ENCODE assay signal across 22 cellular contexts in genomic region chr9:223167-223566, GRCh38. TPM values are rescaled to one million over a fixed set of nuclear protein-coding genes. Genes with fewer than 3 reads are reported as not detected.
DNase-seq lines count a peak whose midpoint lies in the region; ATAC-seq and TF ChIP-seq lines count a peak whose summit lies in the region.
"Had no signal": no experiment of that assay in that cellular context is flagged by ENCODE, and none has a peak within 500 bp of the region (broad histone marks: within the 10 kb centered on the region; RNA-seq: fewer than 3 reads in every experiment).

No MANE protein-coding gene starts in this region.

- H3K9me3 ChIP-seq in esophagus muscularis mucosa (no peaks in the 10 kb centered on the region), stomach (no peaks in the 10 kb centered on the region)
- H3K9me3 ChIP-seq: gastrocnemius medialis, prostate gland, SK-N-SH, uterus had no signal

- ATAC-seq in activated CD8-positive, alpha-beta T cell treated with anti-CD3 and anti-CD28 coated beads, Interleukin-2, amount 10 ng/mL, durations not matched to agents 7 days and 5 days = no peak
- ATAC-seq in activated CD8-positive, alpha-beta T cell treated with anti-CD3 and anti-CD28 coated beads for 36 hours = no peak
- ATAC-seq in stimulated activated naive B cell treated with anti-CD40 and anti-IgM and Interleukin-4, amounts not matched to agents 10 μg/mL and 1 μg/mL and 100 μg/mL, for 72 hours (replicated peaks) = no peak
- ATAC-seq in GM19452 (IDR thresholded peaks at IDR 0.05; ENCODE audit: unreplicated experiment) = no peak
- ATAC-seq: gastrocnemius medialis; naive thymus-derived CD8-positive, alpha-beta T cell; PC-3; stimulated activated naive CD8-positive, alpha-beta T cell treated with anti-CD3 and anti-CD28 coated beads, Interleukin-15, Interleukin-2, amounts not matched to agents 100 U/mL and 50 U/mL, for 24 hours had no signal

- no peak for TF ChIP-seq CTCF in activated CD8-positive, alpha-beta T cell treated with anti-CD3 and anti-CD28 coated beads for 36 hours (IDR thresholded peaks at IDR 0.05)
- TF ChIP-seq CTCF in NB4 (IDR thresholded peaks at IDR 0.05; ENCODE audit: low read depth, low read length) (no peak), esophagus muscularis mucosa (IDR thresholded peaks at IDR 0.05) (no peak), stomach (IDR thresholded peaks at IDR 0.05) (no peak)

- peaks cover 46% of the 10 kb centered on the region for H3K36me3 Mint-ChIP-seq in activated CD8-positive, alpha-beta T cell treated with anti-CD3 and anti-CD28 coated beads, Interleukin-2, amount 10 ng/mL, durations not matched to agents 7 days and 5 days (ENCODE audit: low read depth)
- H3K36me3 Mint-ChIP-seq in activated CD8-positive, alpha-beta T cell treated with anti-CD3 and anti-CD28 coated beads for 36 hours (ENCODE audit: low read depth) = no peaks in the 10 kb centered on the region
- peaks cover 0 to 7% of the 10 kb centered on the region in 2 donors for H3K36me3 Mint-ChIP-seq in stimulated activated naive B cell treated with anti-CD40 and anti-IgM and Interleukin-4, amounts not matched to agents 10 μg/mL and 1 μg/mL and 100 μg/mL, for 72 hours
- H3K36me3 Mint-ChIP-seq: naive thymus-derived CD8-positive, alpha-beta T cell had no signal

- TF ChIP-seq POLR2A in NB4 (IDR thresholded peaks at IDR 0.05; ENCODE audit: extremely low read depth, insufficient read length) (no peak), esophagus muscularis mucosa (IDR thresholded peaks at IDR 0.05; ENCODE audit: low read depth) (no peak), stomach (IDR thresholded peaks at IDR 0.05) (no peak)

- H3K36me3 ChIP-seq in esophagus muscularis mucosa = no peaks in the 10 kb centered on the region
- H3K36me3 ChIP-seq in stomach = no peaks in the 10 kb centered on the region
- H3K36me3 ChIP-seq: gastrocnemius medialis, prostate gland, uterus had no signal

- H3K27ac ChIP-seq in esophagus muscularis mucosa (replicated peaks in 1 of 4) (peak overlapping the region; percentile 24 to 91 (median 90)), stomach (peak overlapping the region in 1 of 5 donors; percentile 51)
- H3K27ac ChIP-seq: prostate gland, uterus had no signal

- H3K9me3 Mint-ChIP-seq in activated CD8-positive, alpha-beta T cell treated with anti-CD3 and anti-CD28 coated beads, Interleukin-2, amount 10 ng/mL, durations not matched to agents 7 days and 5 days (ENCODE audit: insufficient read depth) = peaks cover 8% of the 10 kb centered on the region
- H3K9me3 Mint-ChIP-seq in activated CD8-positive, alpha-beta T cell treated with anti-CD3 and anti-CD28 coated beads for 36 hours = no peaks in the 10 kb centered on the region
- no peaks in the 10 kb centered on the region for H3K9me3 Mint-ChIP-seq in stimulated activated naive B cell treated with anti-CD40 and anti-IgM and Interleukin-4, amounts not matched to agents 10 μg/mL and 1 μg/mL and 100 μg/mL, for 72 hours
- H3K9me3 Mint-ChIP-seq: naive thymus-derived CD8-positive, alpha-beta T cell had no signal

- H3K27ac Mint-ChIP-seq in activated CD8-positive, alpha-beta T cell treated with anti-CD3 and anti-CD28 coated beads, Interleukin-2, amount 10 ng/mL, durations not matched to agents 7 days and 5 days = peak overlapping the region; percentile 86
- no peak overlapping the region for H3K27ac Mint-ChIP-seq in activated CD8-positive, alpha-beta T cell treated with anti-CD3 and anti-CD28 coated beads for 36 hours
- peak overlapping the region; percentile 31 for H3K27ac Mint-ChIP-seq in stimulated activated naive B cell treated with anti-CD40 and anti-IgM and Interleukin-4, amounts not matched to agents 10 μg/mL and 1 μg/mL and 100 μg/mL, for 72 hours

- CTCF ChIA-PET in activated CD8-positive, alpha-beta T cell treated with anti-CD3 and anti-CD28 coated beads, Interleukin-2, amount 10 ng/mL, durations not matched to agents 7 days and 5 days (lab: Charles Lee) = interaction anchor here (1.3 to 4.1 kb wide), 2 partner anchors 14 to 49 kb away, joined by 4 to 13 read pairs; no protein-coding TSS in a partner anchor
- CTCF ChIA-PET in activated CD8-positive, alpha-beta T cell treated with anti-CD3 and anti-CD28 coated beads for 36 hours (lab: Charles Lee) = interaction anchor here (0.9 kb wide), 1 partner anchor 15 kb away, joined by 3 read pairs; no protein-coding TSS in a partner anchor

- POLR2A ChIA-PET in activated CD8-positive, alpha-beta T cell treated with anti-CD3 and anti-CD28 coated beads, Interleukin-2, amount 10 ng/mL, durations not matched to agents 7 days and 5 days (lab: Charles Lee) = interaction anchor here (0.7 to 5.1 kb wide), 4 partner anchors 8 to 49 kb away, joined by 3 to 35 read pairs (median 12); partner anchors contain the start of gene DOCK8
- POLR2A ChIA-PET in activated CD8-positive, alpha-beta T cell treated with anti-CD3 and anti-CD28 coated beads for 36 hours (lab: Charles Lee) = interaction anchor here (0.9 kb wide), 1 partner anchor 15 kb away, joined by 3 read pairs; no protein-coding TSS in a partner anchor

- TF ChIP-seq EP300 in esophagus muscularis mucosa (IDR thresholded peaks at IDR 0.05) = no peak
- no peak for TF ChIP-seq EP300 in stomach (IDR thresholded peaks at IDR 0.05)

- H3K4me1 Mint-ChIP-seq in activated CD8-positive, alpha-beta T cell treated with anti-CD3 and anti-CD28 coated beads, Interleukin-2, amount 10 ng/mL, durations not matched to agents 7 days and 5 days (ENCODE audit: low read depth) = peaks cover 51% of the 10 kb centered on the region
- H3K4me1 Mint-ChIP-seq in activated CD8-positive, alpha-beta T cell treated with anti-CD3 and anti-CD28 coated beads for 36 hours (ENCODE audit: low read depth) = peaks cover 11% of the 10 kb centered on the region
- H3K4me1 Mint-ChIP-seq in stimulated activated naive B cell treated with anti-CD40 and anti-IgM and Interleukin-4, amounts not matched to agents 10 μg/mL and 1 μg/mL and 100 μg/mL, for 72 hours = peaks cover 24 to 26% of the 10 kb centered on the region in 2 donors

- no peak overlapping the region for H3K4me3 Mint-ChIP-seq in activated CD8-positive, alpha-beta T cell treated with anti-CD3 and anti-CD28 coated beads, Interleukin-2, amount 10 ng/mL, durations not matched to agents 7 days and 5 days
- H3K4me3 Mint-ChIP-seq in activated CD8-positive, alpha-beta T cell treated with anti-CD3 and anti-CD28 coated beads for 36 hours = no peak overlapping the region
- peak overlapping the region; percentile 54 to 55 for H3K4me3 Mint-ChIP-seq in stimulated activated naive B cell treated with anti-CD40 and anti-IgM and Interleukin-4, amounts not matched to agents 10 μg/mL and 1 μg/mL and 100 μg/mL, for 72 hours

- intact Hi-C loops in activated CD8-positive, alpha-beta T cell treated with anti-CD3 and anti-CD28 coated beads for 36 hours (cut with micrococcal nuclease) = no loop called here
- intact Hi-C loops in esophagus muscularis mucosa (cut with DNase I) (no loop called here), stomach (cut with DNase I; ENCODE audit: low total_unique reads) (no loop called here)

- WGBS in esophagus muscularis mucosa = 60% methylated on average over 3 of the region's 3 CpGs
- 72 to 98% (median 86%) methylated on average over 3 of the region's 3 CpGs for WGBS in stomach, 5 donors

- H3K27me3 Mint-ChIP-seq in activated CD8-positive, alpha-beta T cell treated with anti-CD3 and anti-CD28 coated beads, Interleukin-2, amount 10 ng/mL, durations not matched to agents 7 days and 5 days (ENCODE audit: low read depth) = no peaks in the 10 kb centered on the region
- no peaks in the 10 kb centered on the region for H3K27me3 Mint-ChIP-seq in activated CD8-positive, alpha-beta T cell treated with anti-CD3 and anti-CD28 coated beads for 36 hours
- no peaks in the 10 kb centered on the region for H3K27me3 Mint-ChIP-seq in stimulated activated naive B cell treated with anti-CD40 and anti-IgM and Interleukin-4, amounts not matched to agents 10 μg/mL and 1 μg/mL and 100 μg/mL, for 72 hours

- H3K4me1 ChIP-seq in esophagus muscularis mucosa (peaks cover 0 to 79% (median 76%) of the 10 kb centered on the region in 4 donors), stomach (peaks cover 0 to 58% (median 5%) of the 10 kb centered on the region in 4 donors)
- H3K4me1 ChIP-seq: gastrocnemius medialis, prostate gland, uterus had no signal

- no peaks in the 10 kb centered on the region for H3K27me3 ChIP-seq in esophagus muscularis mucosa
- H3K27me3 ChIP-seq in stomach = no peaks in the 10 kb centered on the region
- H3K27me3 ChIP-seq: gastrocnemius medialis had no signal

- peak overlapping the region; percentile 37 for H3K4me3 ChIP-seq in NB4 (ENCODE audit: low read depth, low read length)
- no peak overlapping the region for H3K4me3 ChIP-seq in esophagus muscularis mucosa
- H3K4me3 ChIP-seq in stomach = no peak overlapping the region
- H3K4me3 ChIP-seq: gastrocnemius medialis, prostate gland, uterus had no signal

- DNase-seq in activated CD8-positive, alpha-beta T cell treated with anti-CD3 and anti-CD28 coated beads, Interleukin-2, amount 10 ng/mL, durations not matched to agents 7 days and 5 days = no peak
- DNase-seq in activated CD8-positive, alpha-beta T cell treated with anti-CD3 and anti-CD28 coated beads for 36 hours = no peak
- peak; percentile 77 for DNase-seq in NB4 (ENCODE audit: low read depth)
- no peak for DNase-seq in esophagus muscularis mucosa (ENCODE audit: extremely low spot score)
- no peak for DNase-seq in stimulated activated naive B cell treated with anti-CD40 and anti-IgM and Interleukin-4, amounts not matched to agents 10 μg/mL and 1 μg/mL and 100 μg/mL, for 72 hours
- DNase-seq in NCI-H526 treated with DMSO at 0.1 percent for 48 hours (lab: John Stamatoyannopoulos, UW) = no peak
- no peak for DNase-seq in stomach
- DNase-seq: activated gamma-delta T cell; aorta; gastrocnemius medialis; GOT3; naive thymus-derived CD8-positive, alpha-beta T cell; NCI-H187; NCI-H524; PC-3; SK-N-SH; stimulated activated naive CD8-positive, alpha-beta T cell treated with anti-CD3 and anti-CD28 coated beads, Interleukin-15, Interleukin-2, amounts not matched to agents 100 U/mL and 50 U/mL, for 24 hours; uterus had no signal

RNA-seq across cellular contexts. Expression of gene DOCK8, which starts 8.5 kb away (rescaled TPM):
- total RNA-seq in activated CD8-positive, alpha-beta T cell treated with anti-CD3 and anti-CD28 coated beads, Interleukin-2, amount 10 ng/mL, durations not matched to agents 7 days and 5 days = 100 to 1,000 TPM; 386 to 389 TPM
- total RNA-seq in activated CD8-positive, alpha-beta T cell treated with anti-CD3 and anti-CD28 coated beads for 36 hours = 100 to 1,000 TPM; 163 to 166 TPM
- 10 to 100 TPM; 45.1 to 72.8 (median 48.8) TPM for total RNA-seq in esophagus muscularis mucosa
- 100 to 1,000 TPM in 1 of 5 donors, 10 to 100 TPM in 3, 1 to 10 TPM in 1; 6.6 to 191 (median 19.7) TPM for total RNA-seq in stomach
- 1 to 10 TPM; 2.8 to 3.3 (median 2.9) TPM for polyA plus RNA-seq in stomach
- total RNA-seq: LHCN-M2 had no signal
- polyA plus RNA-seq: AG04450, SK-N-SH had no signal

RNA-seq across cellular contexts. Expression of gene ZNG1A, which starts 44.3 kb away (rescaled TPM):
- 10 to 100 TPM; 32.8 to 33.5 TPM for total RNA-seq in activated CD8-positive, alpha-beta T cell treated with anti-CD3 and anti-CD28 coated beads, Interleukin-2, amount 10 ng/mL, durations not matched to agents 7 days and 5 days
- 10 to 100 TPM; 44.5 to 47.4 TPM for total RNA-seq in activated CD8-positive, alpha-beta T cell treated with anti-CD3 and anti-CD28 coated beads for 36 hours
- total RNA-seq in esophagus muscularis mucosa (10 to 100 TPM; 26.4 to 50.7 (median 34.1) TPM), stomach (10 to 100 TPM in 4 of 5 donors, 1 to 10 TPM in 1; 9.3 to 59.7 (median 28.1) TPM)
- 10 to 100 TPM; 29.4 to 43.8 (median 34.7) TPM for polyA plus RNA-seq in stomach

Comparison
In these comparisons a context has a peak if more than half of its experiments do, and no peak if none do; other contexts are left out.
1. H3K4me3 Mint-ChIP-seq: peak in stimulated activated naive B cell treated with anti-CD40 and anti-IgM and Interleukin-4, amounts not matched to agents 10 μg/mL and 1 μg/mL and 100 μg/mL, for 72 hours (2 of 2); none in activated CD8-positive, alpha-beta T cell treated with anti-CD3 and anti-CD28 coated beads, Interleukin-2, amount 10 ng/mL, durations not matched to agents 7 days and 5 days (single experiment) and activated CD8-positive, alpha-beta T cell treated with anti-CD3 and anti-CD28 coated beads for 36 hours (single experiment).